Comparison of ENCODE assay signal across 16 cellular contexts in genomic region chr2:18286897-18287296, GRCh38.
DNase-seq lines count a peak whose midpoint lies in the region; ATAC-seq and TF ChIP-seq lines count a peak whose summit lies in the region.
"Had no signal": no experiment of that assay in that cellular context is flagged by ENCODE, and none has a peak within 500 bp of the region (broad histone marks: within the 10 kb centered on the region; RNA-seq: fewer than 3 reads in every experiment).

No MANE protein-coding gene starts in this region.

- no peaks in the 10 kb centered on the region for H3K4me1 ChIP-seq in left lung
- H3K4me1 ChIP-seq: A549; BLaER1 treated with 17β-estradiol and CSF1 and Interleukin-3, amounts not matched to agents 10 nM and 100 nM had no signal

- intact Hi-C loops in left lung (cut with DNase I) = no loop called here

- no peaks in the 10 kb centered on the region for H3K9me3 ChIP-seq in left lung
- H3K9me3 ChIP-seq: A549, Caco-2 had no signal

- ATAC-seq in left lung = peak; percentile 91
- no peak for ATAC-seq in GM21528 (IDR thresholded peaks at IDR 0.05; ENCODE audit: low FRiP score, unreplicated experiment)
- ATAC-seq: A549; CD8-positive, alpha-beta T cell had no signal

- peak; percentile 31 for DNase-seq in NCI-H82 (lab: John Stamatoyannopoulos, UW)
- no peak for DNase-seq in NCI-H82 treated with DMSO at 0.1 percent for 48 hours (lab: John Stamatoyannopoulos, UW; ENCODE audit: unreplicated experiment)
- DNase-seq in left lung = no peak
- DNase-seq in SW 1271 (lab: John Stamatoyannopoulos, UW) = no peak
- DNase-seq: AML-193; Caco-2; Calu3; CD4-positive, alpha-beta T cell; CD8-positive, alpha-beta T cell; DMS79 treated with DMSO at 0.1 percent for 48 hours; GF-D8 had no signal

- no peaks in the 10 kb centered on the region for H3K27me3 ChIP-seq in left lung
- H3K27me3 ChIP-seq: BLaER1 treated with 17β-estradiol and CSF1 and Interleukin-3, amounts not matched to agents 10 nM and 100 nM had no signal

- H3K4me3 ChIP-seq in left lung = no peak overlapping the region
- H3K4me3 ChIP-seq: A549; BLaER1 treated with 17β-estradiol and CSF1 and Interleukin-3, amounts not matched to agents 10 nM and 100 nM had no signal

- no peaks in the 10 kb centered on the region for H3K36me3 ChIP-seq in left lung
- H3K36me3 ChIP-seq: BLaER1 treated with 17β-estradiol and CSF1 and Interleukin-3, amounts not matched to agents 10 nM and 100 nM had no signal

- no peak for TF ChIP-seq CTCF in left lung (IDR thresholded peaks at IDR 0.05)

- H3K27ac ChIP-seq in left lung = no peak overlapping the region
- H3K27ac ChIP-seq: 22Rv1; A549; BLaER1 treated with 17β-estradiol and CSF1 and Interleukin-3, amounts not matched to agents 10 nM and 100 nM; C4-2B had no signal
